Comparison of ENCODE assay signal across 14 cellular contexts in the genomic region with DNA sequence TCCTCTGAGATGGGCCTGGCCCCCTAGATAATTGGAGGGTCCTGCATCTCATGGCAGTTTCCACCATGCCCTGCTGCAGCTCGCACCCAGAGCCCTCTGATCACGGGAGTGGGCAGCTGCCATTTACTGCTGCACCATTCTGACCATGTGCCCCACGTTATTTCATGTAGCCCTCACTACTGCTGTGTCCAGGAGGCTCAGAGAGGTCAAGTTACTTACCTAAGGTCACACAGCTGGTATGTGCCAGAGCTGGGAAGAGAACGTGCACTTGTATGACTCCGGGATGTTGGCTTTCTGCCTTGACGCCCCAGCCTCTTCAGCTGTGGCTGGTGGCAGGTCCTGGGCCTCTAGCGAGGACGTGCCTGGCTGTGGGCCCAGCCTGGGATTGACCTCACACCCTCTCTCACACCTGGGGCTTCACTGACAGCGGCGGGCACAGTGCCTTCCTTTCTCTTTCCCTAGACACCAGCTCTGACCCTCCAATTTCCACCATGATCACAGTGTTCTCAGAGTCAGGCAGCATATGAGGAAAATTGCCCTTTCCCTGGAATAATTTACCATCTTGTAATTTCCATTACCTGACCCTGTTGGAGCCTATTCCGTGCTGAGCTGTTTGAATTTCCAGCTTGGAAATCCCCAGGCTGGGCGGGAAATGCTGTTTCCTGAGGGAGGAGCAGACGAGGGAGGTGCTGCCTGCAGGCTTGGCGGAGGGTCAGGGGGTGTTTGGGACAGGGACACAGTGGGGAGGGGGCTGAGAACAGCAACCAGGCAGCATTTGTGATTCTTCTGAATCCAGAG. TPM values are rescaled to one million over a fixed set of nuclear protein-coding genes. Genes with fewer than 3 reads are reported as not detected.
A peak's percentile ranks its signal among the peaks of the same experiment; 100 is the strongest.
DNase-seq lines count a peak whose midpoint lies in the region; ATAC-seq and TF ChIP-seq lines count a peak whose summit lies in the region.
"Had no signal": no experiment of that assay in that cellular context is flagged by ENCODE, and none has a peak within 500 bp of the region (broad histone marks: within the 10 kb centered on the region; RNA-seq: fewer than 3 reads in every experiment).

No MANE protein-coding gene starts in this region.

- DNase-seq in EL (peak; percentile 28), right atrium auricular region (ENCODE audit: low spot score) (no peak), omental fat pad (ENCODE audit: low spot score) (no peak), kidney glomerular epithelial cell (lab: John Stamatoyannopoulos, UW) (no peak), GM13976 (ENCODE audit: low spot score) (no peak), GM03348 (ENCODE audit: low spot score) (no peak)
- DNase-seq: activated CD4-positive, alpha-beta T cell treated with anti-CD3 and anti-CD28 coated beads for 1 hour; activated T-cell treated with anti-CD3 and anti-CD28 coated beads, Interleukin-2, amount 50 U/mL, for 48 hours; DMS79; erythroblast; NCI-H748 treated with DMSO at 0.1 percent for 48 hours; tibial artery had no signal

- TF ChIP-seq CTCF in right atrium auricular region (IDR thresholded peaks at IDR 0.05) (no peak), omental fat pad (IDR thresholded peaks at IDR 0.05) (no peak), GM13976 (IDR thresholded peaks at IDR 0.05; ENCODE audit: borderline replicate concordance, control extremely low read depth, extremely low read depth, insufficient read depth, missing control alignments) (no peak)

- no peak overlapping the region for H3K4me3 Mint-ChIP-seq in activated T-helper 17 cell treated with anti-CD3 and anti-CD28 coated beads, Interleukin-2, amount 50 U/mL, for 72 hours

- H3K27ac Mint-ChIP-seq in activated T-helper 17 cell treated with anti-CD3 and anti-CD28 coated beads, Interleukin-2, amount 50 U/mL, for 72 hours = peak overlapping the region; percentile 33

- no peaks in the 10 kb centered on the region for H3K4me1 Mint-ChIP-seq in activated T-helper 17 cell treated with anti-CD3 and anti-CD28 coated beads, Interleukin-2, amount 50 U/mL, for 72 hours

- peaks cover 19% of the 10 kb centered on the region for H3K27me3 Mint-ChIP-seq in activated T-helper 17 cell treated with anti-CD3 and anti-CD28 coated beads, Interleukin-2, amount 50 U/mL, for 72 hours

- H3K36me3 Mint-ChIP-seq in activated T-helper 17 cell treated with anti-CD3 and anti-CD28 coated beads, Interleukin-2, amount 50 U/mL, for 72 hours (ENCODE audit: low read depth) = no peaks in the 10 kb centered on the region

- no peaks in the 10 kb centered on the region for H3K27me3 ChIP-seq in right atrium auricular region

- H3K27ac ChIP-seq in right atrium auricular region = peak overlapping the region; percentile 0 to 45
- H3K27ac ChIP-seq: tibial artery had no signal

- no peaks in the 10 kb centered on the region for H3K36me3 ChIP-seq in right atrium auricular region
- H3K36me3 ChIP-seq: tibial artery had no signal

- H3K9me3 ChIP-seq in right atrium auricular region = no peaks in the 10 kb centered on the region
- H3K9me3 ChIP-seq: tibial artery had no signal

- in situ Hi-C loops in GM13976 (cut with MboI; ENCODE audit: low sequenced_read_pairs, unreplicated experiment) = no loop called here

- ATAC-seq in activated T-helper 17 cell treated with anti-CD3 and anti-CD28 coated beads, Interleukin-2, amount 50 U/mL, for 72 hours (replicated peaks) = no peak
- ATAC-seq in omental fat pad (ENCODE audit: low FRiP score) (peak; percentile 20), HG03442 (IDR thresholded peaks at IDR 0.05; ENCODE audit: unreplicated experiment) (no peak)

- H3K4me1 ChIP-seq in right atrium auricular region = peaks cover 0 to 24% of the 10 kb centered on the region in 2 donors

- no peak overlapping the region for H3K4me3 ChIP-seq in right atrium auricular region
- H3K4me3 ChIP-seq: tibial artery had no signal

- no peaks in the 10 kb centered on the region for H3K9me3 Mint-ChIP-seq in activated T-helper 17 cell treated with anti-CD3 and anti-CD28 coated beads, Interleukin-2, amount 50 U/mL, for 72 hours

RNA-seq across cellular contexts. Expression of a gene that starts 18.6 kb away (rescaled TPM):
- 1 to 10 TPM in 1 of 2 donors, under 1 TPM in 1; 0.45 to 1.3 TPM for total RNA-seq in activated T-helper 17 cell treated with anti-CD3 and anti-CD28 coated beads, Interleukin-2, amount 50 U/mL, for 72 hours
- 1 to 10 TPM; 2.4 to 2.6 TPM for total RNA-seq in right atrium auricular region
- total RNA-seq in omental fat pad = 10 to 100 TPM in 2 of 4 donors, 1 to 10 TPM in 2; 4.9 to 41.9 (median 19.3) TPM
